Comparison of ENCODE assay signal across 1 cellular context in the genomic region with DNA sequence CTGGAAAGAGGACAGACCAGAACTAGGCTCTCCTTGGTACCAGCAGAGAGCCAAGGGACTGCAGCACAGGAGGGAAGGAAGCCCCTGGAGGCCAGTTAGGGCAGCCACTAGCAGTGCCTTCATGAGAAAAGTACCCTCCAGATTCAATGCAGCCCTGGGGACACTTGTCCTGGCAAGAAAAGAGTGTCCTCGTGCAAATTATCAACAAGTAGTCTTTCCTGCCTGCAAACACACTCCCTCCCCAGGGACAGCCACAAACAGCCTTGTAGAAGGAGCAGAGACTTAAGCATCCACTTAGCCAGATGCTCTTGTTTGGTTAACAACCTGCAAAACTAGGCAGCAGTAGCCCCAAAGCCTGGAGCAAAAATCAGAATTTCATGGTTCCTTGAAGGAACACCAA.
A peak's percentile ranks its signal among the peaks of the same experiment; 100 is the strongest.
TF ChIP-seq lines count a peak whose summit lies in the region.

No MANE protein-coding gene starts in this region.

TF ChIP-seq in HEK293, 187 proteins besides CTCF, POLR2A, EP300 and RAD21 (continued from another document):
- TF ChIP-seq ZNF621 (tag by site-specific recombination; IDR thresholded peaks at IDR 0.05), result no peak
- TF ChIP-seq, protein P1, sequence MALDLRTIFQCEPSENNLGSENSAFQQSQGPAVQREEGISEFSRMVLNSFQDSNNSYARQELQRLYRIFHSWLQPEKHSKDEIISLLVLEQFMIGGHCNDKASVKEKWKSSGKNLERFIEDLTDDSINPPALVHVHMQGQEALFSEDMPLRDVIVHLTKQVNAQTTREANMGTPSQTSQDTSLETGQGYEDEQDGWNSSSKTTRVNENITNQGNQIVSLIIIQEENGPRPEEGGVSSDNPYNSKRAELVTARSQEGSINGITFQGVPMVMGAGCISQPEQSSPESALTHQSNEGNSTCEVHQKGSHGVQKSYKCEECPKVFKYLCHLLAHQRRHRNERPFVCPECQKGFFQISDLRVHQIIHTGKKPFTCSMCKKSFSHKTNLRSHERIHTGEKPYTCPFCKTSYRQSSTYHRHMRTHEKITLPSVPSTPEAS (tag by site-specific recombination; IDR thresholded peaks at IDR 0.05), result no peak
- TF ChIP-seq ZBTB7A (tag by site-specific recombination; IDR thresholded peaks at IDR 0.05; ENCODE audit: low read depth), result no peak
- TF ChIP-seq ZNF544 (tag by site-specific recombination; IDR thresholded peaks at IDR 0.05), result no peak
- no peak for TF ChIP-seq ZNF140 (tag by site-specific recombination; IDR thresholded peaks at IDR 0.05)
- no peak for TF ChIP-seq ZNF501 (tag by site-specific recombination; IDR thresholded peaks at IDR 0.05)
- TF ChIP-seq OSR2 (tag by site-specific recombination; IDR thresholded peaks at IDR 0.05), result peak; percentile 42
- TF ChIP-seq, protein P2, sequence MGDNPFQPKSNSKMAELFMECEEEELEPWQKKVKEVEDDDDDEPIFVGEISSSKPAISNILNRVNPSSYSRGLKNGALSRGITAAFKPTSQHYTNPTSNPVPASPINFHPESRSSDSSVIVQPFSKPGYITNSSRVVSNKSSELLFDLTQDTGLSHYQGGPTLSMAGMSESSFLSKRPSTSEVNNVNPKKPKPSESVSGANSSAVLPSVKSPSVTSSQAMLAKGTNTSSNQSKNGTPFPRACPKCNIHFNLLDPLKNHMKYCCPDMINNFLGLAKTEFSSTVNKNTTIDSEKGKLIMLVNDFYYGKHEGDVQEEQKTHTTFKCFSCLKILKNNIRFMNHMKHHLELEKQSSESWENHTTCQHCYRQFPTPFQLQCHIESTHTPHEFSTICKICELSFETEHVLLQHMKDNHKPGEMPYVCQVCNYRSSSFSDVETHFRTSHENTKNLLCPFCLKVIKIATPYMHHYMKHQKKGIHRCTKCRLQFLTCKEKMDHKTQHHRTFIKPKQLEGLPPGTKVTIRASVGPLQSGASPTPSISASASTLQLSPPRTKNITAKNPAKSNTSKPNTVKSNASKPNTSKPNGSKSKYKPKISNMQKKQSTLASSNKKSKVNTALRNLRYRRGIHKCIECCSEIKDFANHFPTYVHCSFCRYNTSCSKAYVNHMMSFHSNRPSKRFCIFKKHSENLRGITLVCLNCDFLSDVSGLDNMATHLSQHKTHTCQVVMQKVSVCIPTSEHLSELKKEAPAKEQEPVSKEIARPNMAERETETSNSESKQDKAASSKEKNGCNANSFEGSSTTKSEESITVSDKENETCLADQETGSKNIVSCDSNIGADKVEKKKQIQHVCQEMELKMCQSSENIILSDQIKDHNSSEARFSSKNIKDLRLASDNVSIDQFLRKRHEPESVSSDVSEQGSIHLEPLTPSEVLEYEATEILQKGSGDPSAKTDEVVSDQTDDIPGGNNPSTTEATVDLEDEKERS (tag by site-specific recombination; IDR thresholded peaks at IDR 0.05), result no peak
- no peak for TF ChIP-seq ZNF629 (tag by site-specific recombination; IDR thresholded peaks at IDR 0.05)
- no peak for TF ChIP-seq ZNF473 (tag by site-specific recombination; IDR thresholded peaks at IDR 0.05)
- TF ChIP-seq, protein P3, sequence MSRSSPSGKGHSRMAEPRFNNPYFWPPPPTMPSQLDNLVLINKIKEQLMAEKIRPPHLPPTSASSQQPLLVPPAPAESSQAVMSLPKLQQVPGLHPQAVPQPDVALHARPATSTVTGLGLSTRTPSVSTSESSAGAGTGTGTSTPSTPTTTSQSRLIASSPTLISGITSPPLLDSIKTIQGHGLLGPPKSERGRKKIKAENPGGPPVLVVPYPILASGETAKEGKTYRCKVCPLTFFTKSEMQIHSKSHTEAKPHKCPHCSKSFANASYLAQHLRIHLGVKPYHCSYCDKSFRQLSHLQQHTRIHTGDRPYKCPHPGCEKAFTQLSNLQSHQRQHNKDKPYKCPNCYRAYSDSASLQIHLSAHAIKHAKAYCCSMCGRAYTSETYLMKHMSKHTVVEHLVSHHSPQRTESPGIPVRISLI (tag by site-specific recombination; IDR thresholded peaks at IDR 0.05), result no peak
- TF ChIP-seq ZBTB48 (tag by site-specific recombination; IDR thresholded peaks at IDR 0.05), result no peak
- no peak for TF ChIP-seq ZNF433 (tag by site-specific recombination; IDR thresholded peaks at IDR 0.05; ENCODE audit: low read depth)
- TF ChIP-seq GLIS1 (tag by site-specific recombination; IDR thresholded peaks at IDR 0.05), result peak; percentile 38
- no peak for TF ChIP-seq SETDB1 (IDR thresholded peaks at IDR 0.05; ENCODE audit: insufficient read length, low read length)
- TF ChIP-seq ZNF221 (tag by site-specific recombination; IDR thresholded peaks at IDR 0.05; ENCODE audit: borderline replicate concordance), result no peak
- no peak for TF ChIP-seq ZNF184 (tag by site-specific recombination; IDR thresholded peaks at IDR 0.05)
- TF ChIP-seq MEIS1 (CRISPR knock-in tag; IDR thresholded peaks at IDR 0.05; ENCODE audit: borderline replicate concordance), result no peak
- TF ChIP-seq ZNF677 (tag by site-specific recombination; IDR thresholded peaks at IDR 0.05), result no peak
- no peak for TF ChIP-seq ZNF530 (tag by site-specific recombination; IDR thresholded peaks at IDR 0.05; ENCODE audit: low read depth)
- no peak for TF ChIP-seq ZNF791 (tag by site-specific recombination; IDR thresholded peaks at IDR 0.05)
- TF ChIP-seq, protein P4, sequence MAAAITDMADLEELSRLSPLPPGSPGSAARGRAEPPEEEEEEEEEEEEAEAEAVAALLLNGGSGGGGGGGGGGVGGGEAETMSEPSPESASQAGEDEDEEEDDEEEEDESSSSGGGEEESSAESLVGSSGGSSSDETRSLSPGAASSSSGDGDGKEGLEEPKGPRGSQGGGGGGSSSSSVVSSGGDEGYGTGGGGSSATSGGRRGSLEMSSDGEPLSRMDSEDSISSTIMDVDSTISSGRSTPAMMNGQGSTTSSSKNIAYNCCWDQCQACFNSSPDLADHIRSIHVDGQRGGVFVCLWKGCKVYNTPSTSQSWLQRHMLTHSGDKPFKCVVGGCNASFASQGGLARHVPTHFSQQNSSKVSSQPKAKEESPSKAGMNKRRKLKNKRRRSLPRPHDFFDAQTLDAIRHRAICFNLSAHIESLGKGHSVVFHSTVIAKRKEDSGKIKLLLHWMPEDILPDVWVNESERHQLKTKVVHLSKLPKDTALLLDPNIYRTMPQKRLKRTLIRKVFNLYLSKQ (tag by site-specific recombination; IDR thresholded peaks at IDR 0.05; ENCODE audit: borderline replicate concordance), result no peak
- TF ChIP-seq, protein P5, sequence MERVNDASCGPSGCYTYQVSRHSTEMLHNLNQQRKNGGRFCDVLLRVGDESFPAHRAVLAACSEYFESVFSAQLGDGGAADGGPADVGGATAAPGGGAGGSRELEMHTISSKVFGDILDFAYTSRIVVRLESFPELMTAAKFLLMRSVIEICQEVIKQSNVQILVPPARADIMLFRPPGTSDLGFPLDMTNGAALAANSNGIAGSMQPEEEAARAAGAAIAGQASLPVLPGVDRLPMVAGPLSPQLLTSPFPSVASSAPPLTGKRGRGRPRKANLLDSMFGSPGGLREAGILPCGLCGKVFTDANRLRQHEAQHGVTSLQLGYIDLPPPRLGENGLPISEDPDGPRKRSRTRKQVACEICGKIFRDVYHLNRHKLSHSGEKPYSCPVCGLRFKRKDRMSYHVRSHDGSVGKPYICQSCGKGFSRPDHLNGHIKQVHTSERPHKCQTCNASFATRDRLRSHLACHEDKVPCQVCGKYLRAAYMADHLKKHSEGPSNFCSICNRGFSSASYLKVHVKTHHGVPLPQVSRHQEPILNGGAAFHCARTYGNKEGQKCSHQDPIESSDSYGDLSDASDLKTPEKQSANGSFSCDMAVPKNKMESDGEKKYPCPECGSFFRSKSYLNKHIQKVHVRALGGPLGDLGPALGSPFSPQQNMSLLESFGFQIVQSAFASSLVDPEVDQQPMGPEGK (tag by site-specific recombination; IDR thresholded peaks at IDR 0.05), result no peak
- TF ChIP-seq ZNF792 (tag by site-specific recombination; IDR thresholded peaks at IDR 0.05), result no peak
- TF ChIP-seq ZNF600 (tag by site-specific recombination; IDR thresholded peaks at IDR 0.05), result 0 out of 2 replicates have a peak, but pooled peaks have one; percentile 17
- no peak for TF ChIP-seq ZNF174 (tag by site-specific recombination; IDR thresholded peaks at IDR 0.05)
- no peak for TF ChIP-seq ZNF19 (tag by site-specific recombination; IDR thresholded peaks at IDR 0.05; ENCODE audit: low read depth)
- no peak for TF ChIP-seq MZF1 (tag by site-specific recombination; IDR thresholded peaks at IDR 0.05; ENCODE audit: borderline replicate concordance)
- TF ChIP-seq, protein P6, sequence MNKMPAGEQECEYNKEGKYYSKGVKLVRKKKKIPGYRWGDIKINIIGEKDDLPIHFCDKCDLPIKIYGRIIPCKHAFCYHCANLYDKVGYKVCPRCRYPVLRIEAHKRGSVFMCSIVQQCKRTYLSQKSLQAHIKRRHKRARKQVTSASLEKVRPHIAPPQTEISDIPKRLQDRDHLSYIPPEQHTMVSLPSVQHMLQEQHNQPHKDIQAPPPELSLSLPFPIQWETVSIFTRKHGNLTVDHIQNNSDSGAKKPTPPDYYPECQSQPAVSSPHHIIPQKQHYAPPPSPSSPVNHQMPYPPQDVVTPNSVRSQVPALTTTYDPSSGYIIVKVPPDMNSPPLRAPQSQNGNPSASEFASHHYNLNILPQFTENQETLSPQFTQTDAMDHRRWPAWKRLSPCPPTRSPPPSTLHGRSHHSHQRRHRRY (tag by site-specific recombination; IDR thresholded peaks at IDR 0.05), result no peak
- TF ChIP-seq ZNF335 (tag by site-specific recombination; conservative IDR thresholded peaks at IDR 0.05), result peak; percentile 55; the same call in 1 of the 2 replicates
- no peak for TF ChIP-seq ZNF133 (tag by site-specific recombination; IDR thresholded peaks at IDR 0.05)
- TF ChIP-seq ZNF571 (tag by site-specific recombination; IDR thresholded peaks at IDR 0.05), result no peak
- TF ChIP-seq, protein P7, sequence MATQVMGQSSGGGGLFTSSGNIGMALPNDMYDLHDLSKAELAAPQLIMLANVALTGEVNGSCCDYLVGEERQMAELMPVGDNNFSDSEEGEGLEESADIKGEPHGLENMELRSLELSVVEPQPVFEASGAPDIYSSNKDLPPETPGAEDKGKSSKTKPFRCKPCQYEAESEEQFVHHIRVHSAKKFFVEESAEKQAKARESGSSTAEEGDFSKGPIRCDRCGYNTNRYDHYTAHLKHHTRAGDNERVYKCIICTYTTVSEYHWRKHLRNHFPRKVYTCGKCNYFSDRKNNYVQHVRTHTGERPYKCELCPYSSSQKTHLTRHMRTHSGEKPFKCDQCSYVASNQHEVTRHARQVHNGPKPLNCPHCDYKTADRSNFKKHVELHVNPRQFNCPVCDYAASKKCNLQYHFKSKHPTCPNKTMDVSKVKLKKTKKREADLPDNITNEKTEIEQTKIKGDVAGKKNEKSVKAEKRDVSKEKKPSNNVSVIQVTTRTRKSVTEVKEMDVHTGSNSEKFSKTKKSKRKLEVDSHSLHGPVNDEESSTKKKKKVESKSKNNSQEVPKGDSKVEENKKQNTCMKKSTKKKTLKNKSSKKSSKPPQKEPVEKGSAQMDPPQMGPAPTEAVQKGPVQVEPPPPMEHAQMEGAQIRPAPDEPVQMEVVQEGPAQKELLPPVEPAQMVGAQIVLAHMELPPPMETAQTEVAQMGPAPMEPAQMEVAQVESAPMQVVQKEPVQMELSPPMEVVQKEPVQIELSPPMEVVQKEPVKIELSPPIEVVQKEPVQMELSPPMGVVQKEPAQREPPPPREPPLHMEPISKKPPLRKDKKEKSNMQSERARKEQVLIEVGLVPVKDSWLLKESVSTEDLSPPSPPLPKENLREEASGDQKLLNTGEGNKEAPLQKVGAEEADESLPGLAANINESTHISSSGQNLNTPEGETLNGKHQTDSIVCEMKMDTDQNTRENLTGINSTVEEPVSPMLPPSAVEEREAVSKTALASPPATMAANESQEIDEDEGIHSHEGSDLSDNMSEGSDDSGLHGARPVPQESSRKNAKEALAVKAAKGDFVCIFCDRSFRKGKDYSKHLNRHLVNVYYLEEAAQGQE (tag by site-specific recombination; IDR thresholded peaks at IDR 0.05), result no peak
- no peak for TF ChIP-seq ZBTB20 (tag by site-specific recombination; IDR thresholded peaks at IDR 0.05)
- peak; percentile 92 for TF ChIP-seq SCRT2 (tag by site-specific recombination; IDR thresholded peaks at IDR 0.05)
- no peak for TF ChIP-seq SP7 (tag by site-specific recombination; IDR thresholded peaks at IDR 0.05)
- no peak for TF ChIP-seq ZNF404 (tag by site-specific recombination; IDR thresholded peaks at IDR 0.05)
- TF ChIP-seq, protein P8, sequence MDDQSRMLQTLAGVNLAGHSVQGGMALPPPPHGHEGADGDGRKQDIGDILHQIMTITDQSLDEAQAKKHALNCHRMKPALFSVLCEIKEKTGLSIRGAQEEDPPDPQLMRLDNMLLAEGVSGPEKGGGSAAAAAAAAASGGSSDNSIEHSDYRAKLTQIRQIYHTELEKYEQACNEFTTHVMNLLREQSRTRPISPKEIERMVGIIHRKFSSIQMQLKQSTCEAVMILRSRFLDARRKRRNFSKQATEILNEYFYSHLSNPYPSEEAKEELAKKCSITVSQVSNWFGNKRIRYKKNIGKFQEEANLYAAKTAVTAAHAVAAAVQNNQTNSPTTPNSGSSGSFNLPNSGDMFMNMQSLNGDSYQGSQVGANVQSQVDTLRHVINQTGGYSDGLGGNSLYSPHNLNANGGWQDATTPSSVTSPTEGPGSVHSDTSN (CRISPR knock-in tag; IDR thresholded peaks at IDR 0.05), result no peak
- no peak for TF ChIP-seq ZNF10 (tag by site-specific recombination; IDR thresholded peaks at IDR 0.05)
- TF ChIP-seq ZNF354C (tag by site-specific recombination; IDR thresholded peaks at IDR 0.05; ENCODE audit: borderline replicate concordance, low read depth), result no peak
- no peak for TF ChIP-seq ZSCAN16 (tag by site-specific recombination; IDR thresholded peaks at IDR 0.05)
- TF ChIP-seq YY2 (tag by site-specific recombination; IDR thresholded peaks at IDR 0.05), result no peak
- TF ChIP-seq KLF10 (tag by site-specific recombination; IDR thresholded peaks at IDR 0.05), result no peak
- no peak for TF ChIP-seq ZNF843 (tag by site-specific recombination; IDR thresholded peaks at IDR 0.05)
- TF ChIP-seq, protein P9, sequence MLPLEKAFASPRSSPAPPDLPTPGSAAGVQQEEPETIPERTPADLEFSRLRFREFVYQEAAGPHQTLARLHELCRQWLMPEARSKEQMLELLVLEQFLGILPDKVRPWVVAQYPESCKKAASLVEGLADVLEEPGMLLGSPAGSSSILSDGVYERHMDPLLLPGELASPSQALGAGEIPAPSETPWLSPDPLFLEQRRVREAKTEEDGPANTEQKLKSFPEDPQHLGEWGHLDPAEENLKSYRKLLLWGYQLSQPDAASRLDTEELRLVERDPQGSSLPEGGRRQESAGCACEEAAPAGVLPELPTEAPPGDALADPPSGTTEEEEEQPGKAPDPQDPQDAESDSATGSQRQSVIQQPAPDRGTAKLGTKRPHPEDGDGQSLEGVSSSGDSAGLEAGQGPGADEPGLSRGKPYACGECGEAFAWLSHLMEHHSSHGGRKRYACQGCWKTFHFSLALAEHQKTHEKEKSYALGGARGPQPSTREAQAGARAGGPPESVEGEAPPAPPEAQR (tag by site-specific recombination; IDR thresholded peaks at IDR 0.05), result no peak
- no peak for TF ChIP-seq FEZF1 (tag by site-specific recombination; IDR thresholded peaks at IDR 0.05)
